Comparison of ENCODE assay signal across 8 cellular contexts in genomic region chr18:12990128-12990485, GRCh38. TPM values are rescaled to one million over a fixed set of nuclear protein-coding genes. Genes with fewer than 3 reads are reported as not detected.
DNase-seq lines count a peak whose midpoint lies in the region; TF ChIP-seq lines count a peak whose summit lies in the region.

No MANE protein-coding gene starts in this region.

- CTCF ChIA-PET in RWPE1 (lab: Yijun Ruan, JAX) = interaction anchor here (0.6 kb wide), 1 partner anchor 1365 kb away, joined by 4 read pairs; no protein-coding TSS in a partner anchor

- intact Hi-C loops in sigmoid colon (cut with DNase I) = loop anchor here (5.0 kb wide), 2 partner anchors 108 to 737 kb away; partner anchors contain the start of genes FAM210A, PTPN2 and RNMT

- POLR2A ChIA-PET in RWPE1 (lab: Yijun Ruan, JAX; ENCODE audit: low non-redundant PET) = no interaction called here

- peak overlapping the region; percentile 93 for H3K4me3 ChIP-seq in GM12865 (ENCODE audit: low read depth, low read length)
- H3K4me3 ChIP-seq in duodenal mucosa (ENCODE audit: low read depth in 1 of 2, low read length in 2 of 2) = peak overlapping the region; percentile 91 to 96
- peak overlapping the region; percentile 91 for H3K4me3 ChIP-seq in skeletal muscle satellite cell (ENCODE audit: low read length)
- peak overlapping the region in 2 of 4 donors; percentile 72 to 86 for H3K4me3 ChIP-seq in sigmoid colon

- H3K9me3 ChIP-seq in duodenal mucosa (ENCODE audit: control insufficient read depth in 1 of 2, low read length in 2 of 2) = no peaks in the 10 kb centered on the region
- no peaks in the 10 kb centered on the region for H3K9me3 ChIP-seq in skeletal muscle satellite cell (replicated peaks; ENCODE audit: low read length)
- no peaks in the 10 kb centered on the region for H3K9me3 ChIP-seq in sigmoid colon

- TF ChIP-seq POLR2A in sigmoid colon (IDR thresholded peaks at IDR 0.05) = no peak

- TF ChIP-seq CTCF in GM12865 (IDR thresholded peaks at IDR 0.05; ENCODE audit: insufficient read depth, low read depth, low read length, missing control alignments) (no peak), RWPE1 (conservative IDR thresholded peaks at IDR 0.05; ENCODE audit: low read depth) (no peak), sigmoid colon (IDR thresholded peaks at IDR 0.05) (no peak)

- H3K36me3 ChIP-seq in duodenal mucosa (ENCODE audit: control insufficient read depth in 1 of 2, insufficient read depth in 2 of 2, low read length in 2 of 2) = peaks cover 5 to 8% of the 10 kb centered on the region in 2 donors
- peaks cover 8% of the 10 kb centered on the region for H3K36me3 ChIP-seq in skeletal muscle satellite cell (ENCODE audit: insufficient read depth, low read length)
- peaks cover 0 to 11% (median 0%) of the 10 kb centered on the region in 4 donors for H3K36me3 ChIP-seq in sigmoid colon

- DNase-seq in GM12865 (ENCODE audit: low read depth) = peak; percentile 46
- DNase-seq in RWPE1 (ENCODE audit: low spot score) = no peak
- DNase-seq in sigmoid colon = no peak
- no peak for DNase-seq in hypothalamus (lab: John Stamatoyannopoulos, UW)
- no peak for DNase-seq in NCI-H2196 treated with DMSO at 0.1 percent for 48 hours (lab: John Stamatoyannopoulos, UW; ENCODE audit: unreplicated experiment)
- DNase-seq in NCI-H1105 (lab: John Stamatoyannopoulos, UW) = no peak

- no peak for TF ChIP-seq EP300 in sigmoid colon (IDR thresholded peaks at IDR 0.05)

- 32 to 59% methylated on average over 2 of the region's 2 CpGs for WGBS in sigmoid colon, 2 donors

- peak overlapping the region; percentile 93 for H3K4me2 ChIP-seq in skeletal muscle satellite cell (ENCODE audit: low read length)

- H3K9ac ChIP-seq in duodenal mucosa (ENCODE audit: low read depth in 1 of 2, low read length in 2 of 2) (peak overlapping the region in 1 of 2 donors; percentile 63), skeletal muscle satellite cell (ENCODE audit: low read depth, low read length) (peak overlapping the region; percentile 88)

- H3K27ac ChIP-seq in RWPE1 (peak overlapping the region; percentile 94), duodenal mucosa (ENCODE audit: low read depth, low read length) (no peak overlapping the region), sigmoid colon (no peak overlapping the region)

- H3K4me1 ChIP-seq in duodenal mucosa (ENCODE audit: control insufficient read depth in 1 of 2, insufficient read depth in 2 of 2, low read length in 2 of 2) = peaks cover 18 to 19% of the 10 kb centered on the region in 2 donors
- H3K4me1 ChIP-seq in skeletal muscle satellite cell (ENCODE audit: control insufficient read depth, insufficient read depth, low read length) = peaks cover 19% of the 10 kb centered on the region
- peaks cover 0 to 29% (median 20%) of the 10 kb centered on the region in 4 donors for H3K4me1 ChIP-seq in sigmoid colon

- no peaks in the 10 kb centered on the region for H3K27me3 ChIP-seq in duodenal mucosa (ENCODE audit: control insufficient read depth in 1 of 2, insufficient read depth in 2 of 2, low read length in 2 of 2)
- H3K27me3 ChIP-seq in skeletal muscle satellite cell (ENCODE audit: control insufficient read depth, insufficient read depth, low read length) = no peaks in the 10 kb centered on the region
- H3K27me3 ChIP-seq in sigmoid colon = no peaks in the 10 kb centered on the region

RNA-seq across cellular contexts. Expression of gene CEP192, which starts 1.1 kb away (rescaled TPM):
- total RNA-seq in skeletal muscle satellite cell (2012; rRNA removed) = 21.8 and 26.4 TPM in 2 replicates
- total RNA-seq in sigmoid colon = 10 to 100 TPM; 19.8 to 30.4 (median 25.4) TPM
- polyA plus RNA-seq in sigmoid colon = 10 to 100 TPM in 2 of 3 donors, 1 to 10 TPM in 1; 4.6 to 13.8 (median 12.6) TPM

RNA-seq across cellular contexts. Expression of gene SEH1L, which starts 42.3 kb away (rescaled TPM):
- 54.6 and 68.2 TPM in 2 replicates for total RNA-seq in skeletal muscle satellite cell (2012; rRNA removed)
- 10 to 100 TPM; 15.3 to 38.1 (median 20.3) TPM for total RNA-seq in sigmoid colon
- polyA plus RNA-seq in sigmoid colon = 10 to 100 TPM; 16.2 to 18.8 (median 16.2) TPM
